ENCODE assay signal across 37 cellular contexts in the genomic region with DNA sequence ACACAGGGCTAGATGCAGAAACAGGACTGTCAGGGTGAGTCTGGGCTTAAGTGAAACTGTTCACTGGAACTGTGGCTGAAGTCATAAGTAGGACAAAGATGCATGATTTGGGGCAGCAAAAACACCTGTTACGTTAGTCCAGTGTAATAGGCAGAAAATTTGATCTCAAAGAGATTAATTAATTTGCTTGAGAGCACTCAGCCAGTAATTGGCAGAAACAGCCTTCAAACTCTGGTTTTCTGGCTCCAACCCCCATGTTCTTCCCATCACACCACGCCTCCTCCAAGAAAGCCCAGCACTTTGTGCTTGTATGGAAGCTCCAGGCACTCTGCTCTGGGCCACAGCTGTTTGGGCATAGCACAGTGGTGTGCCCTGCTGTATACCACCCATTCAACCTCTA. TPM values are rescaled to one million over a fixed set of nuclear protein-coding genes. Genes with fewer than 3 reads are reported as not detected.
"Had no signal": no experiment of that assay in that cellular context is flagged by ENCODE, and none has a peak within 500 bp of the region (broad histone marks: within the 10 kb centered on the region; RNA-seq: fewer than 3 reads in every experiment).

No MANE protein-coding gene starts in this region.

- H3K36me3 ChIP-seq: adrenal gland, breast epithelium, MG63, Peyer's patch had no signal

- H3K36me3 Mint-ChIP-seq: activated naive CD4-positive, alpha-beta T cell treated with anti-CD3 and anti-CD28 coated beads, Interleukin-2, amount 50 U/mL, for 72 hours had no signal

- H3K27me3 Mint-ChIP-seq: activated CD4-positive, alpha-beta T cell treated with anti-CD3 and anti-CD28 coated beads, Interleukin-2, amount 10 ng/mL, durations not matched to agents 24 days and 14 days; activated CD8-positive, alpha-beta T cell treated with anti-CD3 and anti-CD28 coated beads for 36 hours; activated T-helper 17 cell treated with anti-CD3 and anti-CD28 coated beads, Interleukin-2, amount 50 U/mL, for 72 hours had no signal

- H3K27me3 ChIP-seq: adrenal gland, body of pancreas, breast epithelium, MG63, Peyer's patch had no signal

- H3K9me3 ChIP-seq: adrenal gland, body of pancreas, breast epithelium, Peyer's patch had no signal

- H3K4me3 Mint-ChIP-seq: activated CD4-positive, alpha-beta T cell treated with anti-CD3 and anti-CD28 coated beads, Interleukin-2, amount 10 ng/mL, durations not matched to agents 24 days and 14 days; activated CD8-positive, alpha-beta T cell treated with anti-CD3 and anti-CD28 coated beads for 36 hours; activated naive CD4-positive, alpha-beta T cell treated with anti-CD3 and anti-CD28 coated beads for 36 hours; activated T-cell treated with anti-CD3 and anti-CD28 coated beads, Interleukin-2, amount 50 U/mL, for 72 hours; activated T-helper 17 cell treated with anti-CD3 and anti-CD28 coated beads, Interleukin-2, amount 50 U/mL, for 72 hours; T-helper 1 cell treated with Interleukin-12 subunit alpha and Interleukin-12 subunit beta and Interleukin-4 antibody, amounts not matched to agents 30 μg/mL and 1 μg/mL, for 36 hours; T-helper 2 cell treated with Interferon-gamma antibody and Interleukin-4, amounts not matched to agents 5 μg/mL and 100 μg/mL, for 36 hours had no signal

- H3K27ac Mint-ChIP-seq: activated CD4-positive, alpha-beta T cell treated with anti-CD3 and anti-CD28 coated beads, Interleukin-2, amount 10 ng/mL, durations not matched to agents 24 days and 14 days; activated CD8-positive, alpha-beta T cell treated with anti-CD3 and anti-CD28 coated beads for 36 hours; activated naive CD4-positive, alpha-beta T cell treated with anti-CD3 and anti-CD28 coated beads for 36 hours; activated naive CD4-positive, alpha-beta T cell treated with anti-CD3 and anti-CD28 coated beads, Interleukin-2, amount 50 U/mL, for 72 hours; activated T-cell treated with anti-CD3 and anti-CD28 coated beads, Interleukin-2, amount 50 U/mL, for 72 hours; activated T-helper 17 cell treated with anti-CD3 and anti-CD28 coated beads, Interleukin-2, amount 50 U/mL, for 72 hours; T-helper 1 cell treated with Interleukin-12 subunit alpha and Interleukin-12 subunit beta and Interleukin-4 antibody, amounts not matched to agents 30 μg/mL and 1 μg/mL, for 36 hours; T-helper 2 cell treated with Interferon-gamma antibody and Interleukin-4, amounts not matched to agents 5 μg/mL and 100 μg/mL, for 36 hours had no signal

- ATAC-seq: activated CD8-positive, alpha-beta T cell treated with anti-CD3 and anti-CD28 coated beads for 36 hours; activated naive CD4-positive, alpha-beta T cell treated with anti-CD3 and anti-CD28 coated beads, Interleukin-2, amount 50 U/mL, for 72 hours; activated T-cell treated with anti-CD3 and anti-CD28 coated beads, Interleukin-2, amount 50 U/mL, for 72 hours; activated T-helper 17 cell treated with anti-CD3 and anti-CD28 coated beads, Interleukin-2, amount 50 U/mL, for 72 hours; body of pancreas; PC-3; Right ventricle myocardium inferior had no signal

- H3K4me3 ChIP-seq: adrenal gland, body of pancreas, breast epithelium, coronary artery, MG63, Peyer's patch had no signal

- H3K27ac ChIP-seq: adrenal gland, body of pancreas, breast epithelium, coronary artery, Peyer's patch, RWPE1 had no signal

- H3K9me3 Mint-ChIP-seq: activated CD4-positive, alpha-beta T cell treated with anti-CD3 and anti-CD28 coated beads, Interleukin-2, amount 10 ng/mL, durations not matched to agents 24 days and 14 days; activated T-cell treated with anti-CD3 and anti-CD28 coated beads, Interleukin-2, amount 50 U/mL, for 72 hours; activated T-helper 17 cell treated with anti-CD3 and anti-CD28 coated beads, Interleukin-2, amount 50 U/mL, for 72 hours; T-helper 1 cell treated with Interleukin-12 subunit alpha and Interleukin-12 subunit beta and Interleukin-4 antibody, amounts not matched to agents 30 μg/mL and 1 μg/mL, for 36 hours had no signal

- H3K4me1 ChIP-seq: adrenal gland, body of pancreas, breast epithelium had no signal

- DNase-seq: activated CD4-positive, alpha-beta T cell treated with anti-CD3 and anti-CD28 coated beads, Interleukin-2, amount 10 ng/mL, durations not matched to agents 24 days and 14 days; activated CD4-positive, alpha-beta T cell treated with anti-CD3 and anti-CD28 coated beads, Interleukin-2, amount 50 U/mL, for 4 hours; activated CD8-positive, alpha-beta T cell treated with anti-CD3 and anti-CD28 coated beads for 36 hours; activated effector memory CD4-positive, alpha-beta T cell treated with anti-CD3 and anti-CD28 coated beads, Interleukin-2, amount 50 U/mL, for 16 hours; activated naive CD4-positive, alpha-beta T cell treated with anti-CD3 and anti-CD28 coated beads for 36 hours; activated T-cell treated with anti-CD3 and anti-CD28 coated beads, Interleukin-2, amount 50 U/mL, for 1 hour; activated T-cell treated with anti-CD3 and anti-CD28 coated beads, Interleukin-2, amount 50 U/mL, for 72 hours; adrenal gland; body of pancreas; Karpas-422; KBM-7; MG63; NCI-H1048; NCI-H1417; NCI-H146; NCI-H187; NCI-H2029 treated with DMSO at 0.1 percent for 48 hours; NCI-H2107; NCI-H226; NCI-H446 treated with DMSO at 0.1 percent for 48 hours; NCI-H526; NCI-H748 treated with DMSO at 0.1 percent for 48 hours; NK-92 treated with Interleukin-12 subunit alpha and Interleukin-12 subunit beta, amount 100 ng/mL, for 24 hours; PC-3; Peyer's patch; SIG-M5 had no signal

- H3K4me1 Mint-ChIP-seq: activated CD4-positive, alpha-beta T cell treated with anti-CD3 and anti-CD28 coated beads, Interleukin-2, amount 10 ng/mL, durations not matched to agents 24 days and 14 days; activated T-helper 17 cell treated with anti-CD3 and anti-CD28 coated beads, Interleukin-2, amount 50 U/mL, for 72 hours had no signal

RNA-seq across cellular contexts. Expression of gene CNTNAP5, which starts 54.0 kb away (rescaled TPM):
- total RNA-seq: activated CD4-positive, alpha-beta T cell treated with anti-CD3 and anti-CD28 coated beads, Interleukin-2, amount 10 ng/mL, durations not matched to agents 24 days and 14 days; activated CD8-positive, alpha-beta memory T cell treated with anti-CD3 and anti-CD28 coated beads for 36 hours; activated CD8-positive, alpha-beta T cell treated with anti-CD3 and anti-CD28 coated beads for 36 hours; activated naive CD4-positive, alpha-beta T cell treated with anti-CD3 and anti-CD28 coated beads for 36 hours; activated naive CD4-positive, alpha-beta T cell treated with anti-CD3 and anti-CD28 coated beads, Interleukin-2, amount 50 U/mL, for 72 hours; activated T-cell treated with anti-CD3 and anti-CD28 coated beads, Interleukin-2, amount 50 U/mL, for 72 hours; activated T-helper 17 cell treated with anti-CD3 and anti-CD28 coated beads, Interleukin-2, amount 50 U/mL, for 72 hours; cardiac septum; PC-3; Peyer's patch; Right ventricle myocardium inferior; SK-MEL-5 had no signal
